8 cellular contexts compared by ENCODE assay signal in the genomic region with DNA sequence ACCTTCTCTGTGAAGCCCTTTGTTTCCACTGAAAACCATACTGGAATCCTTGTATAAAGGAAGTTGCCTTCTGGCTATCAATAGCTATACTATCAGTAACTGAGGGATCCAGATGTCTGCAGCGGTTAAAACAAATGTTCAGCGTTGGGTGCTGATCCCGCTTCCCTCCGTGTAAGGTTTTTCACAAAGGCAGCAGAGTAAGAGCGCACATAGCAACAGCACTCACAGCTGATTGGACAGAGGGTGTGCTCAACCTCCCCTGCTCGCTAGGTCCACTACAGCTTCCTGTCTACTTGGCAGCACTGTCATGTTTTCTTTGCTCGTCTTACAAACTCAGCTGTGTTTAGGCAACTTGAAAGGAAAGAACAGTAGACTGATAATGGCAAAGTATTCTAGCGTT. TPM values are rescaled to one million over a fixed set of nuclear protein-coding genes. Genes with fewer than 3 reads are reported as not detected.
DNase-seq lines count a peak whose midpoint lies in the region; ATAC-seq, FAIRE-seq and TF ChIP-seq lines count a peak whose summit lies in the region.

No MANE protein-coding gene starts in this region.

- H3K4me1 ChIP-seq in ACC112 (ENCODE audit: control insufficient read depth, insufficient read depth, low read length, unreplicated experiment), result peaks cover 62% of the 10 kb centered on the region
- peaks cover 30% of the 10 kb centered on the region for H3K4me1 ChIP-seq in astrocyte (ENCODE audit: insufficient read depth, low read length)
- peaks cover 76% of the 10 kb centered on the region for H3K4me1 ChIP-seq in left ventricle myocardium inferior

- H3K9me3 ChIP-seq in astrocyte (ENCODE audit: insufficient read depth, low read depth, low read length) (no peaks in the 10 kb centered on the region), left ventricle myocardium inferior (replicated peaks) (no peaks in the 10 kb centered on the region)

- peak overlapping the region; percentile 77 for H3K4me3 ChIP-seq in ACC112 (ENCODE audit: low read depth, low read length)
- H3K4me3 ChIP-seq in astrocyte (ENCODE audit: insufficient read depth, low read depth, low read length), result peak overlapping the region; percentile 62
- peak overlapping the region; percentile 50 for H3K4me3 ChIP-seq in left ventricle myocardium inferior

- peak overlapping the region; percentile 99 for H3K27ac Mint-ChIP-seq in astrocyte (ENCODE audit: unreplicated experiment)

- H3K79me2 ChIP-seq in ACC112 (ENCODE audit: control insufficient read depth, insufficient read depth, low read length, unreplicated experiment), result peaks cover 6% of the 10 kb centered on the region
- H3K79me2 ChIP-seq in astrocyte (ENCODE audit: insufficient read depth, low read length), result peaks cover 4% of the 10 kb centered on the region

- H3K4me2 ChIP-seq in astrocyte (ENCODE audit: low read length), result peak overlapping the region; percentile 85

- H3K36me3 Mint-ChIP-seq in astrocyte (ENCODE audit: low read depth, unreplicated experiment), result peaks cover 4% of the 10 kb centered on the region

- H3K27me3 ChIP-seq in ACC112 (ENCODE audit: insufficient read depth, low read length), result no peaks in the 10 kb centered on the region
- H3K27me3 ChIP-seq in astrocyte (ENCODE audit: insufficient read depth, low read length), result no peaks in the 10 kb centered on the region
- H3K27me3 ChIP-seq in left ventricle myocardium inferior (ENCODE audit: low read depth), result no peaks in the 10 kb centered on the region

- peak; percentile 85 for FAIRE-seq in astrocyte (lab: Jason Lieb, UNC)

- H3K4me1 Mint-ChIP-seq in astrocyte (ENCODE audit: low read depth, unreplicated experiment), result peaks cover 30% of the 10 kb centered on the region

- peak overlapping the region; percentile 98 for H3K27ac ChIP-seq in ACC112 (ENCODE audit: low read depth, low read length)
- H3K27ac ChIP-seq in astrocyte (ENCODE audit: low read depth, low read length), result peak overlapping the region; percentile 94
- H3K27ac ChIP-seq in left ventricle myocardium inferior (replicated peaks), result peak overlapping the region; percentile 73

- H2AFZ ChIP-seq in ACC112 (ENCODE audit: low read length, unreplicated experiment), result peak overlapping the region; percentile 54
- H2AFZ ChIP-seq in astrocyte (ENCODE audit: low read depth, low read length), result peak overlapping the region; percentile 57

- TF ChIP-seq CTCF in astrocyte (IDR thresholded peaks at IDR 0.05; ENCODE audit: insufficient read depth, low read depth, low read length), result no peak
- TF ChIP-seq CTCF in left ventricle myocardium inferior (IDR thresholded peaks at IDR 0.05; ENCODE audit: borderline replicate concordance), result no peak

- intact Hi-C loops in left ventricle myocardium inferior (cut with micrococcal nuclease), result no loop called here

- H4K20me1 ChIP-seq in astrocyte (ENCODE audit: insufficient read depth, low read length), result no peaks in the 10 kb centered on the region

- H3K4me3 Mint-ChIP-seq in astrocyte (ENCODE audit: unreplicated experiment), result peak overlapping the region; percentile 75

- peak overlapping the region; percentile 83 for H3K9ac ChIP-seq in astrocyte (ENCODE audit: low read length)

- H3K36me3 ChIP-seq in ACC112 (ENCODE audit: insufficient read depth, low read length), result peaks cover 5% of the 10 kb centered on the region; the same call in 1 of the 2 replicates
- no peaks in the 10 kb centered on the region for H3K36me3 ChIP-seq in astrocyte (ENCODE audit: insufficient read depth, low read length)
- H3K36me3 ChIP-seq in left ventricle myocardium inferior, result peaks cover 6% of the 10 kb centered on the region

- no peaks in the 10 kb centered on the region for H3K9me3 Mint-ChIP-seq in astrocyte (ENCODE audit: unreplicated experiment)

- H3K27me3 Mint-ChIP-seq in astrocyte (ENCODE audit: low read depth, unreplicated experiment), result no peaks in the 10 kb centered on the region

- ATAC-seq in GM19328 (IDR thresholded peaks at IDR 0.05; ENCODE audit: unreplicated experiment), result peak; percentile 91
- ATAC-seq in HG03442 (IDR thresholded peaks at IDR 0.05; ENCODE audit: unreplicated experiment), result no peak

- DNase-seq in HUDEP-2 (lab: John Stamatoyannopoulos, UW; ENCODE audit: unreplicated experiment in 76 of 76) (peak in 69 of 76 experiments; percentile 1 to 72 (median 39)), SK-N-DZ (ENCODE audit: low spot score) (peak; percentile 1), astrocyte (ENCODE audit: low read depth) (peak; percentile 96), left ventricle myocardium inferior (peak; percentile 45), pons (ENCODE audit: low spot score) (peak; percentile 92)

RNA-seq across cellular contexts. Expression of a gene that starts 27.3 kb away (rescaled TPM):
- 6.2 and 7.2 TPM in 2 replicates for polyA plus RNA-seq in SK-N-DZ (2014; cell fraction: cytosol; rRNA removed)
- 14.2 and 26.1 TPM in 2 replicates for polyA plus RNA-seq in SK-N-DZ (2014; cell fraction: nucleus; rRNA removed)
- total RNA-seq in astrocyte, result 33.8 and 35.4 TPM in 2 replicates
- 21.8 TPM for total RNA-seq in left ventricle myocardium inferior

Comparison
In these comparisons a context has a peak if more than half of its experiments do, and no peak if none do; other contexts are left out.
1. DNase-seq: peak in every context shown above with its lines; median percentile 96 in astrocyte; 92 in pons; 45 in left ventricle myocardium inferior; 39 in HUDEP-2; 1 in SK-N-DZ.